Comparison of ENCODE assay signal across 21 cellular contexts in the genomic region with DNA sequence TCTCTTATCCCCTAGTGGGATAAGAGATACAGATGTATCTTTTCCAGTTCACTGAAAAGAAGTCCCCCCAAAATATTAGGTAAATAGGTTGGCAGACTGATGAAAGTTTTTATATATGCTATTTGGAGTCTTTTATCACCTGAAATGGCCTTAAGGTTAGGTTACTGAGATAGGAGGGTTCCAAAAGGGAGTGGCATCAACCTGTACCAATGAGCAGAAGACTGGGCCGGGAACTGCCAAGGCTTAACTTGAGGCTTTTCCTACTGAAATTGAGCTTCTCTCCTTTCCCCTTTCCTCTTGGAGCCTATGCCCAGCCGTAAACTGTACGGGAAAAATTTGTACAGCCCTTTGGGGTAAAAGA. TPM values are rescaled to one million over a fixed set of nuclear protein-coding genes. Genes with fewer than 3 reads are reported as not detected.
DNase-seq lines count a peak whose midpoint lies in the region; ATAC-seq and TF ChIP-seq lines count a peak whose summit lies in the region.
"Had no signal": no experiment of that assay in that cellular context is flagged by ENCODE, and none has a peak within 500 bp of the region (broad histone marks: within the 10 kb centered on the region; RNA-seq: fewer than 3 reads in every experiment).

No MANE protein-coding gene starts in this region.

- H3K9me3 ChIP-seq in left ventricle myocardium inferior (replicated peaks) = no peaks in the 10 kb centered on the region
- no peaks in the 10 kb centered on the region for H3K9me3 ChIP-seq in heart right ventricle
- no peaks in the 10 kb centered on the region for H3K9me3 ChIP-seq in testis
- H3K9me3 ChIP-seq: breast epithelium, gastroesophageal sphincter, mucosa of descending colon, Peyer's patch, suprapubic skin had no signal

- no peaks in the 10 kb centered on the region for H3K27me3 Mint-ChIP-seq in IgD-negative memory B cell
- H3K27me3 Mint-ChIP-seq in brain = no peaks in the 10 kb centered on the region
- H3K27me3 Mint-ChIP-seq: activated CD4-positive, alpha-beta T cell treated with anti-CD3 and anti-CD28 coated beads, Interleukin-2, amount 10 ng/mL, durations not matched to agents 7 days and 5 days; activated CD8-positive, alpha-beta memory T cell treated with anti-CD3 and anti-CD28 coated beads, Interleukin-2, amount 10 ng/mL, durations not matched to agents 7 days and 5 days had no signal

- H3K27ac ChIP-seq in left ventricle myocardium inferior (replicated peaks) = no peak overlapping the region
- no peak overlapping the region for H3K27ac ChIP-seq in heart right ventricle
- peak overlapping the region in 1 of 2 donors; percentile 29 for H3K27ac ChIP-seq in testis
- H3K27ac ChIP-seq: parathyroid adenoma, WERI-Rb-1 had no signal

- peaks cover 2% of the 10 kb centered on the region for H3K36me3 Mint-ChIP-seq in IgD-negative memory B cell
- peaks cover 9% of the 10 kb centered on the region for H3K36me3 Mint-ChIP-seq in brain

- intact Hi-C loops in left ventricle myocardium inferior (cut with micrococcal nuclease) (no loop called here), heart right ventricle (cut with DNase I) (loop anchor here in 6 of 10 donors (1.0 to 10.0 kb wide), 9 partner anchors 55 to 275 kb away; no protein-coding TSS in a partner anchor), testis (cut with DNase I; ENCODE audit: low total_unique reads) (loop anchor here (10.0 kb wide), 1 partner anchor 205 kb away; no protein-coding TSS in a partner anchor)

- H3K4me1 Mint-ChIP-seq in IgD-negative memory B cell = peaks cover 12 to 25% (median 24%) of the 10 kb centered on the region in 3 donors
- H3K4me1 Mint-ChIP-seq in brain = peaks cover 60% of the 10 kb centered on the region

- H3K4me1 ChIP-seq in left ventricle myocardium inferior (peaks cover 49% of the 10 kb centered on the region), heart right ventricle (peaks cover 14 to 48% (median 32%) of the 10 kb centered on the region in 9 donors), testis (peaks cover 17% of the 10 kb centered on the region)

- H3K4me3 ChIP-seq in left ventricle myocardium inferior = no peak overlapping the region
- H3K4me3 ChIP-seq in heart right ventricle = no peak overlapping the region
- no peak overlapping the region for H3K4me3 ChIP-seq in testis
- H3K4me3 ChIP-seq: breast epithelium, gastroesophageal sphincter, GM12878, lung, mucosa of descending colon, Peyer's patch, suprapubic skin had no signal

- WGBS in heart right ventricle, 2 donors = 86 to 88% methylated on average over 3 of the region's 3 CpGs
- 76 to 84% methylated on average over 3 of the region's 3 CpGs for WGBS in testis, 2 donors

- TF ChIP-seq POLR2A in erythroblast (IDR thresholded peaks at IDR 0.05; ENCODE audit: low read length) (no peak), testis (IDR thresholded peaks at IDR 0.05) (no peak)

- in situ Hi-C loops in KBM-7 (cut with MboI; ENCODE audit: low pct_unique_long_range_greater_than_20kb, low sequenced_read_pairs) = no loop called here

- no peak for DNase-seq in left ventricle myocardium inferior
- DNase-seq in heart right ventricle = no peak
- no peak for DNase-seq in erythroblast (lab: John Stamatoyannopoulos, UW)
- DNase-seq in KBM-7 = no peak
- DNase-seq in testis = no peak
- DNase-seq: SIG-M5 had no signal

- TF ChIP-seq CTCF in left ventricle myocardium inferior (IDR thresholded peaks at IDR 0.05; ENCODE audit: borderline replicate concordance) = peak; percentile 23
- TF ChIP-seq CTCF in heart right ventricle (IDR thresholded peaks at IDR 0.05) = peak in 1 of 9 donors; percentile 16
- peak in 1 of 2 experiments; percentile 13 for TF ChIP-seq CTCF in brain (conservative IDR thresholded peaks at IDR 0.05)
- no peak for TF ChIP-seq CTCF in testis (IDR thresholded peaks at IDR 0.05)

- peak overlapping the region in 2 of 3 donors; percentile 16 to 61 for H3K27ac Mint-ChIP-seq in IgD-negative memory B cell
- H3K27ac Mint-ChIP-seq in brain = peak overlapping the region in 3 of 5 experiments; percentile 32 to 75 (median 55)
- H3K27ac Mint-ChIP-seq: activated T-helper 1 cell treated with anti-CD3 and anti-CD28 coated beads, Interleukin-12 subunit alpha, Interleukin-12 subunit beta, Interleukin-2, Interleukin-4 antibody, amounts not matched to agents 30 ng/mL and 10 ng/mL and 1 ng/mL, durations not matched to agents 14 hours and 24 hours and 36 hours had no signal

- H3K27me3 ChIP-seq in left ventricle myocardium inferior (ENCODE audit: low read depth) (no peaks in the 10 kb centered on the region), heart right ventricle (no peaks in the 10 kb centered on the region), testis (no peaks in the 10 kb centered on the region)
- H3K27me3 ChIP-seq: breast epithelium, gastroesophageal sphincter, Peyer's patch, suprapubic skin had no signal

- H3K4me3 Mint-ChIP-seq in IgD-negative memory B cell = no peak overlapping the region
- no peak overlapping the region for H3K4me3 Mint-ChIP-seq in brain
- H3K4me3 Mint-ChIP-seq: activated CD4-positive, alpha-beta T cell treated with anti-CD3 and anti-CD28 coated beads, Interleukin-2, amount 10 ng/mL, durations not matched to agents 7 days and 5 days; activated CD8-positive, alpha-beta memory T cell treated with anti-CD3 and anti-CD28 coated beads, Interleukin-2, amount 10 ng/mL, durations not matched to agents 7 days and 5 days; activated T-helper 1 cell treated with anti-CD3 and anti-CD28 coated beads, Interleukin-12 subunit alpha, Interleukin-12 subunit beta, Interleukin-2, Interleukin-4 antibody, amounts not matched to agents 30 ng/mL and 10 ng/mL and 1 ng/mL, durations not matched to agents 14 hours and 24 hours and 36 hours had no signal

- H3K9me3 Mint-ChIP-seq in IgD-negative memory B cell (no peaks in the 10 kb centered on the region), brain (no peaks in the 10 kb centered on the region)
- H3K9me3 Mint-ChIP-seq: activated CD4-positive, alpha-beta T cell treated with anti-CD3 and anti-CD28 coated beads, Interleukin-2, amount 10 ng/mL, durations not matched to agents 7 days and 5 days; activated T-helper 1 cell treated with anti-CD3 and anti-CD28 coated beads, Interleukin-12 subunit alpha, Interleukin-12 subunit beta, Interleukin-2, Interleukin-4 antibody, amounts not matched to agents 30 ng/mL and 10 ng/mL and 1 ng/mL, durations not matched to agents 14 hours and 24 hours and 36 hours had no signal

- H3K36me3 ChIP-seq in left ventricle myocardium inferior = peaks cover 26% of the 10 kb centered on the region
- H3K36me3 ChIP-seq in heart right ventricle = peaks cover 0 to 44% (median 0%) of the 10 kb centered on the region in 9 donors
- H3K36me3 ChIP-seq in testis (ENCODE audit: low read depth, missing control alignments) = no peaks in the 10 kb centered on the region
- H3K36me3 ChIP-seq: breast epithelium had no signal

- no peak for ATAC-seq in heart right ventricle
- ATAC-seq in HG03045 (IDR thresholded peaks at IDR 0.05; ENCODE audit: unreplicated experiment) = no peak

RNA-seq across cellular contexts. Expression of a gene that starts 42.0 kb away (rescaled TPM):
- 41.0 TPM for total RNA-seq in left ventricle myocardium inferior
- 10 to 100 TPM; 32.4 to 59.7 (median 41.1) TPM for total RNA-seq in heart right ventricle
- 10 to 100 TPM; 22.2 to 67.7 TPM for polyA plus RNA-seq in heart right ventricle
- 22.8 TPM for polyA plus RNA-seq in IgD-negative memory B cell
- 56.2 TPM for polyA plus RNA-seq in brain (ENCODE audit: insufficient read depth, low read depth, low replicate concordance)
- total RNA-seq in testis = 10 to 100 TPM; 41.9 to 45.4 TPM
- polyA plus RNA-seq in testis (ENCODE audit: insufficient read depth, low read depth, low replicate concordance) = 48.9 TPM
